17 cellular contexts compared by ENCODE assay signal in genomic region chr12:111355181-111355925, GRCh38.
"Had no signal": no experiment of that assay in that cellular context is flagged by ENCODE, and none has a peak within 500 bp of the region (broad histone marks: within the 10 kb centered on the region; RNA-seq: fewer than 3 reads in every experiment).

No MANE protein-coding gene starts in this region.

- H3K9me3 Mint-ChIP-seq: activated naive CD4-positive, alpha-beta T cell treated with anti-CD3 and anti-CD28 coated beads, Interleukin-2, amount 50 U/mL, for 24 hours; endodermal cell; neural progenitor cell had no signal

- DNase-seq: activated CD4-positive, alpha-beta T cell treated with anti-CD3 and anti-CD28 coated beads for 36 hours; activated CD8-positive, alpha-beta memory T cell treated with anti-CD3 and anti-CD28 coated beads, Interleukin-2, amount 50 U/mL, for 4 hours; activated CD8-positive, alpha-beta T cell treated with anti-CD3 and anti-CD28 coated beads, Interleukin-2, amount 10 ng/mL, durations not matched to agents 7 days and 5 days; activated effector memory CD4-positive, alpha-beta T cell treated with anti-CD3 and anti-CD28 coated beads, Interleukin-2, amount 50 U/mL, for 16 hours; activated T-cell treated with anti-CD3 and anti-CD28 coated beads, Interleukin-2, amount 50 U/mL, for 48 hours; adrenal gland; dermis blood vessel endothelial cell; endodermal cell; heart left ventricle; ovary; right lobe of liver; stomach; testis; upper lobe of left lung had no signal

- H3K4me2 ChIP-seq: neural progenitor cell had no signal

- H3K36me3 ChIP-seq: adrenal gland, heart left ventricle, neural progenitor cell, ovary, right lobe of liver, stomach, upper lobe of left lung had no signal

- H3K4me3 Mint-ChIP-seq: activated CD4-positive, alpha-beta T cell treated with anti-CD3 and anti-CD28 coated beads for 36 hours; activated CD8-positive, alpha-beta T cell treated with anti-CD3 and anti-CD28 coated beads, Interleukin-2, amount 10 ng/mL, durations not matched to agents 7 days and 5 days; activated naive CD4-positive, alpha-beta T cell treated with anti-CD3 and anti-CD28 coated beads, Interleukin-2, amount 50 U/mL, for 24 hours; endodermal cell; neural progenitor cell had no signal

- H3K27me3 Mint-ChIP-seq: activated naive CD4-positive, alpha-beta T cell treated with anti-CD3 and anti-CD28 coated beads, Interleukin-2, amount 50 U/mL, for 24 hours had no signal

- H3K27ac Mint-ChIP-seq: activated CD4-positive, alpha-beta T cell treated with anti-CD3 and anti-CD28 coated beads for 36 hours; activated CD8-positive, alpha-beta T cell treated with anti-CD3 and anti-CD28 coated beads, Interleukin-2, amount 10 ng/mL, durations not matched to agents 7 days and 5 days; activated naive CD4-positive, alpha-beta T cell treated with anti-CD3 and anti-CD28 coated beads, Interleukin-2, amount 50 U/mL, for 24 hours; neural progenitor cell had no signal

- H3K36me3 Mint-ChIP-seq: activated naive CD4-positive, alpha-beta T cell treated with anti-CD3 and anti-CD28 coated beads, Interleukin-2, amount 50 U/mL, for 24 hours; neural progenitor cell had no signal

- H3K9ac ChIP-seq: neural progenitor cell had no signal

- H3K27me3 ChIP-seq: adrenal gland, heart left ventricle, neural progenitor cell, ovary, right lobe of liver, stomach, testis, upper lobe of left lung had no signal

- H3K4me3 ChIP-seq: adrenal gland, heart left ventricle, neural progenitor cell, ovary, right lobe of liver, stomach, testis, upper lobe of left lung had no signal

- H3K27ac ChIP-seq: adrenal gland, heart left ventricle, neural progenitor cell, ovary, right lobe of liver, stomach, testis, upper lobe of left lung, VCaP had no signal

- H3K9me3 ChIP-seq: adrenal gland, heart left ventricle, ovary, right lobe of liver, stomach, testis, upper lobe of left lung had no signal

- H3K4me1 ChIP-seq: neural progenitor cell, right lobe of liver, testis, upper lobe of left lung had no signal

- ATAC-seq: activated CD4-positive, alpha-beta T cell treated with anti-CD3 and anti-CD28 coated beads for 36 hours; activated CD8-positive, alpha-beta T cell treated with anti-CD3 and anti-CD28 coated beads, Interleukin-2, amount 10 ng/mL, durations not matched to agents 7 days and 5 days; heart left ventricle had no signal
